ENCODE assay signal across 8 cellular contexts in the genomic region with DNA sequence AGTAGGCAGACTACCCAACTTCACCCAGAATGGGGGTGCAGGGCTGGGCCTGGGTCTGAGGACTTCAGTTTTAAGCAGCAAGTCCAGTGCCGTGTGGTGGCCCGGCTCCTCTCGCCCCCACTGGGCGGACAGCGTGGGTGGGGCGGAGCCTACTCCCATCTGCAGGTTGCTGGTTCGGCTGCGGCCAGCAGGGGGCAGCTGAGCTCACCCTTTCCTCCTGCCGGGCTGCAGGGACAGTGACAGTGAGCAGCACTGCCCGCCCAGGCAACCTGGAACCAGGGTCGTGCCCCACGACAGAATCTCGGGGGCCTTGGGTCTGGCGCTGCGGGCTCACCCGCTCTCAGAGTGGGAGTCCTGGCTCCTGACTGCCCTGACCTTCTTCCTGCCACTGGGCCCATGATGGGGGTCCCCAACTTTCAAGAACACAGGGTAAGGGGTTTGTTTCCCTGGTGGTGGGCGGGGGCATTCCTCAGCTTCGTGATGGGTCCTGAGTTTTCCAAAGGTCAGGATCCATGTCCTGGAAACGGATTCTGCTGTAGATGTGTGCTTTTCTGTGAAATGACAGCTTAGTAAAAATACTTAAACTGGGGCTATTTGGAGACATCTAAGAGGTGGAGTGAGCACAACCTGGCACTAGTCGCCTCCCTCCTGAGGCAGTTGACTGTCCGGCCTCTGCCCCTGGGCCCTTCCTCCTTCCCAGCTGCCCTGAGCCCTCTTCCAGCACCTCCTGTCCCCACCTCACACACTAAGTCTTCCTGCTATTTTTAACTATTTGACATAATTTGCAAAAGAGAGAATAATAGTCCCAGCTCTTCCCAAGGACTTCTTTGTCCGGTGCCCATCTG. TPM values are rescaled to one million over a fixed set of nuclear protein-coding genes. Genes with fewer than 3 reads are reported as not detected.
DNase-seq lines count a peak whose midpoint lies in the region; ATAC-seq and TF ChIP-seq lines count a peak whose summit lies in the region.

No MANE protein-coding gene starts in this region.

- H2AFZ ChIP-seq in Loucy (ENCODE audit: low read length) (peak overlapping the region; percentile 91), SU-DHL-6 (ENCODE audit: low read depth, low read length, severe bottlenecking) (peak overlapping the region; percentile 39)

- H3K4me1 ChIP-seq in Loucy (ENCODE audit: insufficient read depth, low read length, poor library complexity, severe bottlenecking) (peaks cover 53% of the 10 kb centered on the region), upper lobe of right lung (peaks cover 47% of the 10 kb centered on the region)

- H3K9ac ChIP-seq in Loucy (ENCODE audit: low read depth, low read length, poor library complexity, severe bottlenecking) (peak overlapping the region; percentile 100), SU-DHL-6 (ENCODE audit: low read length) (peak overlapping the region; percentile 99)

- H3K36me3 ChIP-seq in Loucy (ENCODE audit: insufficient read depth, low read length) (peaks cover 9% of the 10 kb centered on the region; the same call in 1 of the 2 replicates), SU-DHL-6 (ENCODE audit: low read length) (no peaks in the 10 kb centered on the region), upper lobe of right lung (peaks cover 6% of the 10 kb centered on the region)

- H3K27me3 Mint-ChIP-seq in activated naive CD8-positive, alpha-beta T cell treated with anti-CD3 and anti-CD28 coated beads, Interleukin-2, amount 50 U/mL, for 24 hours, result no peaks in the 10 kb centered on the region
- no peaks in the 10 kb centered on the region for H3K27me3 Mint-ChIP-seq in progenitor cell of endocrine pancreas

- peak overlapping the region; percentile 99 for H3K4me2 ChIP-seq in Loucy (ENCODE audit: low read depth, low read length, poor library complexity, severe bottlenecking)
- peak overlapping the region; percentile 98 for H3K4me2 ChIP-seq in SU-DHL-6 (ENCODE audit: low read depth, low read length, poor library complexity, severe bottlenecking)

- H3K4me3 ChIP-seq in Loucy (ENCODE audit: low read length, poor library complexity, severe bottlenecking) (peak overlapping the region; percentile 94), SU-DHL-6 (ENCODE audit: insufficient read depth, low read length, poor library complexity, severe bottlenecking) (peak overlapping the region; percentile 58), upper lobe of right lung (peak overlapping the region; percentile 98)

- intact Hi-C loops in cardiac septum (cut with DNase I) (loop anchor here (1.0 to 5.0 kb wide), 4 partner anchors 34 to 94 kb away; a partner anchor contains a TSS), upper lobe of right lung (cut with DNase I) (no loop called here)

- H4K20me1 ChIP-seq in Loucy (ENCODE audit: insufficient read depth, low read length, poor library complexity, severe bottlenecking) (no peaks in the 10 kb centered on the region), SU-DHL-6 (ENCODE audit: low read depth, low read length) (no peaks in the 10 kb centered on the region)

- H3K27ac Mint-ChIP-seq in activated naive CD8-positive, alpha-beta T cell treated with anti-CD3 and anti-CD28 coated beads, Interleukin-2, amount 50 U/mL, for 24 hours, result peak overlapping the region; percentile 97
- H3K27ac Mint-ChIP-seq in progenitor cell of endocrine pancreas, result peak overlapping the region; percentile 94

- peak overlapping the region; percentile 99 for H3K27ac ChIP-seq in C4-2B
- H3K27ac ChIP-seq in SU-DHL-6 (ENCODE audit: low read depth, low read length), result peak overlapping the region; percentile 98
- H3K27ac ChIP-seq in upper lobe of right lung, result peak overlapping the region; percentile 100

- peak; percentile 34 for ATAC-seq in GM19351 (IDR thresholded peaks at IDR 0.05; ENCODE audit: unreplicated experiment)
- peak; percentile 34 for ATAC-seq in activated naive CD8-positive, alpha-beta T cell treated with anti-CD3 and anti-CD28 coated beads, Interleukin-2, amount 50 U/mL, for 24 hours
- ATAC-seq in upper lobe of right lung, result peak; percentile 58

- H3K27me3 ChIP-seq in Loucy (ENCODE audit: insufficient read depth, low read length, poor library complexity, severe bottlenecking), result no peaks in the 10 kb centered on the region
- H3K27me3 ChIP-seq in SU-DHL-6 (ENCODE audit: low read length), result no peaks in the 10 kb centered on the region
- H3K27me3 ChIP-seq in upper lobe of right lung, result no peaks in the 10 kb centered on the region

- H3F3A ChIP-seq in Loucy (ENCODE audit: low read depth) (peaks cover 4% of the 10 kb centered on the region), SU-DHL-6 (ENCODE audit: insufficient read depth) (peaks cover 44% of the 10 kb centered on the region)

- no peaks in the 10 kb centered on the region for H3K9me3 Mint-ChIP-seq in activated naive CD8-positive, alpha-beta T cell treated with anti-CD3 and anti-CD28 coated beads, Interleukin-2, amount 50 U/mL, for 24 hours
- no peaks in the 10 kb centered on the region for H3K9me3 Mint-ChIP-seq in progenitor cell of endocrine pancreas (ENCODE audit: low read depth)

- H3K9me3 ChIP-seq in Loucy (ENCODE audit: insufficient read depth, low read depth, low read length) (no peaks in the 10 kb centered on the region), SU-DHL-6 (ENCODE audit: insufficient read depth, low read length) (no peaks in the 10 kb centered on the region), upper lobe of right lung (no peaks in the 10 kb centered on the region)

- no peaks in the 10 kb centered on the region for H3K9me2 ChIP-seq in Loucy (replicated peaks; ENCODE audit: low read depth, low read length)
- no peaks in the 10 kb centered on the region for H3K9me2 ChIP-seq in SU-DHL-6 (replicated peaks; ENCODE audit: insufficient read depth, low read length)

- DNase-seq in activated naive CD8-positive, alpha-beta T cell treated with anti-CD3 and anti-CD28 coated beads, Interleukin-2, amount 50 U/mL, for 24 hours, result peak; percentile 97
- DNase-seq in cardiac septum (ENCODE audit: low spot score) (peak; percentile 98), progenitor cell of endocrine pancreas (ENCODE audit: low spot score, unreplicated experiment) (peak; percentile 91), upper lobe of right lung (peak; percentile 96)

- H3K4me3 Mint-ChIP-seq in activated naive CD8-positive, alpha-beta T cell treated with anti-CD3 and anti-CD28 coated beads, Interleukin-2, amount 50 U/mL, for 24 hours, result peak overlapping the region; percentile 100
- H3K4me3 Mint-ChIP-seq in progenitor cell of endocrine pancreas (ENCODE audit: low read depth), result peak overlapping the region; percentile 52

- TF ChIP-seq CTCF in C4-2B (conservative IDR thresholded peaks at IDR 0.05), result peak; percentile 98
- peak; percentile 86 for TF ChIP-seq CTCF in Loucy (conservative IDR thresholded peaks at IDR 0.05; ENCODE audit: low read length)
- peak; percentile 75 for TF ChIP-seq CTCF in SU-DHL-6 (IDR thresholded peaks at IDR 0.05; ENCODE audit: insufficient read depth, low read length, poor library complexity, severe bottlenecking)
- TF ChIP-seq CTCF in progenitor cell of endocrine pancreas (IDR thresholded peaks at IDR 0.05; ENCODE audit: unreplicated experiment), result peak; percentile 95
- peak; percentile 97 for TF ChIP-seq CTCF in upper lobe of right lung (IDR thresholded peaks at IDR 0.05)

- H3K4me1 Mint-ChIP-seq in activated naive CD8-positive, alpha-beta T cell treated with anti-CD3 and anti-CD28 coated beads, Interleukin-2, amount 50 U/mL, for 24 hours, result peaks cover 52% of the 10 kb centered on the region
- H3K4me1 Mint-ChIP-seq in progenitor cell of endocrine pancreas (ENCODE audit: low read depth), result peaks cover 52% of the 10 kb centered on the region

- H3K79me2 ChIP-seq in Loucy (ENCODE audit: insufficient read depth, low read length), result peaks cover 32% of the 10 kb centered on the region
- H3K79me2 ChIP-seq in SU-DHL-6 (ENCODE audit: insufficient read depth, low read length), result peaks cover 1% of the 10 kb centered on the region; the same call in 1 of the 2 replicates

- H3K36me3 Mint-ChIP-seq in activated naive CD8-positive, alpha-beta T cell treated with anti-CD3 and anti-CD28 coated beads, Interleukin-2, amount 50 U/mL, for 24 hours (ENCODE audit: low read depth), result peaks cover 4% of the 10 kb centered on the region
- H3K36me3 Mint-ChIP-seq in progenitor cell of endocrine pancreas (ENCODE audit: insufficient read depth), result no peaks in the 10 kb centered on the region

RNA-seq across cellular contexts. Expression of a gene that starts 6.0 kb away (rescaled TPM):
- total RNA-seq in cardiac septum (668 TPM), progenitor cell of endocrine pancreas (78.8 and 99.9 TPM in 2 replicates), upper lobe of right lung (1,120 TPM)

RNA-seq across cellular contexts. Expression of a gene that starts 30.1 kb away (rescaled TPM):
- 14.4 TPM for total RNA-seq in cardiac septum
- 27.3 and 27.5 TPM in 2 replicates for total RNA-seq in progenitor cell of endocrine pancreas
- 37.1 TPM for total RNA-seq in upper lobe of right lung

RNA-seq across cellular contexts. Expression of a gene that starts 34.1 kb away (rescaled TPM):
- total RNA-seq in cardiac septum (10.5 TPM), progenitor cell of endocrine pancreas (4.0 and 5.3 TPM in 2 replicates), upper lobe of right lung (11.5 TPM)

Comparison
In these comparisons a context has a peak if more than half of its experiments do, and no peak if none do; other contexts are left out.
1. Peak in every context shown above with its lines: DNase-seq, ATAC-seq, H3K4me3 ChIP-seq and H3K27ac ChIP-seq.